Comparison of ENCODE assay signal across 25 cellular contexts in the genomic region with DNA sequence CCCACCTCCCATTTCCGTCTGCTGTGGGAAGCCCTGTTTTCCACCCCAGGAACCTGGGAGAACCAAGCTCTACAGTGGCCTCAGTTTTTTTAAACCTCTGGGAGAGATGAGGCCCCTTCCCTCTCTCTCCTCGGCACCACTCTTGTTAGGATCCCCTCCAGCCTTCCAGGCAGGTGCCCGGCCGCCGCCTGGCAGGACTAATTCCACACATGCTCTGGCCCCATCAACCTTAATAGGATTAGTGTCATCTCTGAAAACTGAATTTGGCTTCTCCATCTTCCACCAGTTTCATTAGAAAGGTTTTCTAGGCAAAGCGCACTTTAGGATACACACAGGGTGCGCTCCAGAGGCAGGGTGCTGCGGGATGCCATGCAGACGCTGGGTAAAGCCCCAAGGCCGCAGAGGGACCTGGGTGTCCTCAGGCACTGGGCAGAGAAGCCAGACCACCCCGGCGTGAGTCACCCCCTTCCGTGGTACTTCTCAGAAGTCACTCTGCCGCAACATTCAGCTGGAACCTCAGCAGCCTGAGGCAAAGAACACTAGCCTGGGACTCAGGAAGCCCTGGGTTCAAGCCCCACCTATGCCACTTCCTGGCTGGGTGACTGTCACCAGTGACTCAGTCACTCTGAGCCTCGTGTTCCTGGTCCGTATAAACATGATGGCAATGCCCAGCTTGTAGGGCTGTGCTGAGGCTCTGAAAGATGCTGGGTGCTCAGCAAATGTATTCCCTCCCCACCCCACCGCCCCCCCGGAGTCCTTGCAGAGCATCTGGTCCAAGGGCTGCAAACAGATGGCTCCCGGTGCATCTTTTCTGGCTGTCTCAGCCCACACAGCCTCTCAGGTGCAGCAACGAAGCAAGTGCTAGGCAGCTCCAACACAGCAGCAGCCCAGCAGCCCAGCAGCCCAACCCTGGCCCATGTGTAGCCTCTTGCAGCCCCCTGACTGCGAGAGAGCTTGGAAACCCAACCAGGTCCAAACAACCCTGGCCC. TPM values are rescaled to one million over a fixed set of nuclear protein-coding genes. Genes with fewer than 3 reads are reported as not detected.
DNase-seq lines count a peak whose midpoint lies in the region; ATAC-seq and TF ChIP-seq lines count a peak whose summit lies in the region.
"Had no signal": no experiment of that assay in that cellular context is flagged by ENCODE, and none has a peak within 500 bp of the region (broad histone marks: within the 10 kb centered on the region; RNA-seq: fewer than 3 reads in every experiment).

No MANE protein-coding gene starts in this region.

- H3K18ac ChIP-seq in neuronal stem cell (ENCODE audit: low read length) = no peak overlapping the region

- H3K79me1 ChIP-seq in neuronal stem cell (ENCODE audit: low read depth, low read length) = no peaks in the 10 kb centered on the region

- H2BK12ac ChIP-seq in neuronal stem cell (ENCODE audit: low read length) = no peak overlapping the region

- H3K4me3 ChIP-seq in PC-3 (ENCODE audit: low read length) = no peak overlapping the region
- H3K4me3 ChIP-seq in neuronal stem cell (ENCODE audit: low read length in 2 of 2) = no peak overlapping the region
- H3K4me3 ChIP-seq: ovary, SK-N-MC, skin epidermis had no signal

- no peak overlapping the region for H2BK5ac ChIP-seq in neuronal stem cell (ENCODE audit: low read length)

- no TSS peak for BruUV-seq in PC-3 (replicated peaks; lab: Mats Ljungman, UMichigan)

- CTCF ChIA-PET in PC-3 (lab: Charles Lee) = no interaction called here

- no peaks in the 10 kb centered on the region for H3K36me3 ChIP-seq in PC-3 (ENCODE audit: low read depth, low read length)
- no peaks in the 10 kb centered on the region for H3K36me3 ChIP-seq in neuronal stem cell (replicated peaks in 1 of 2; ENCODE audit: control insufficient read depth in 2 of 2, insufficient read depth in 2 of 2, low read length in 2 of 2)
- H3K36me3 ChIP-seq: ovary had no signal

- H2BK120ac ChIP-seq in neuronal stem cell (ENCODE audit: low read depth, low read length) = no peak overlapping the region

- no peak overlapping the region for H3K23ac ChIP-seq in neuronal stem cell (ENCODE audit: low read depth, low read length, poor library complexity)

- POLR2A ChIA-PET in PC-3 (lab: Charles Lee; ENCODE audit: unreplicated experiment) = no interaction called here

- no peak overlapping the region for H3K4ac ChIP-seq in neuronal stem cell (ENCODE audit: low read length)

- no peaks in the 10 kb centered on the region for H3K9me3 ChIP-seq in PC-3 (ENCODE audit: low read length)
- H3K9me3 ChIP-seq in neuronal stem cell (replicated peaks in 1 of 2; ENCODE audit: control insufficient read depth in 2 of 2, insufficient read depth in 1 of 2, low read depth in 1 of 2, low read length in 2 of 2) = no peaks in the 10 kb centered on the region
- H3K9me3 ChIP-seq: ovary had no signal

- peak overlapping the region; percentile 45 for H2AK5ac ChIP-seq in neuronal stem cell (ENCODE audit: low read depth, low read length)

- H3K4me1 ChIP-seq in PC-3 (ENCODE audit: insufficient read depth, low read length) = no peaks in the 10 kb centered on the region; the same call in 1 of the 2 replicates
- peaks cover 13 to 14% of the 10 kb centered on the region in 2 donors for H3K4me1 ChIP-seq in neuronal stem cell (ENCODE audit: control insufficient read depth in 2 of 2, insufficient read depth in 1 of 2, low read depth in 1 of 2, low read length in 2 of 2)

- no peak overlapping the region for H3K4me2 ChIP-seq in PC-3 (ENCODE audit: low read length)
- no peak overlapping the region for H3K4me2 ChIP-seq in neuronal stem cell (ENCODE audit: insufficient read depth, low read length, poor library complexity, severe bottlenecking)

- no peak overlapping the region for H3K27ac ChIP-seq in PC-3 (ENCODE audit: low read length)
- no peak overlapping the region for H3K27ac ChIP-seq in neuronal stem cell (replicated peaks; ENCODE audit: low read length)
- H3K27ac ChIP-seq: HL-60, ovary, SK-N-MC, skin epidermis had no signal

- H4K8ac ChIP-seq in neuronal stem cell (ENCODE audit: low read depth, low read length) = no peak overlapping the region

- no peak overlapping the region for H3K14ac ChIP-seq in neuronal stem cell (ENCODE audit: low read length)

- no peaks in the 10 kb centered on the region for H3F3A ChIP-seq in PC-3 (ENCODE audit: low read length, unreplicated experiment)

- H2AFZ ChIP-seq in PC-3 (ENCODE audit: low read length) (no peak overlapping the region), neuronal stem cell (ENCODE audit: low read length) (no peak overlapping the region)

- no peak overlapping the region for H3K9ac ChIP-seq in PC-3 (ENCODE audit: low read length)
- no peak overlapping the region for H3K9ac ChIP-seq in neuronal stem cell (ENCODE audit: low read depth, low read length, poor library complexity)

- H4K91ac ChIP-seq in neuronal stem cell (ENCODE audit: low read depth, low read length, poor library complexity) = no peak overlapping the region

- H4K20me1 ChIP-seq in PC-3 (ENCODE audit: low read length) = no peaks in the 10 kb centered on the region

- H2BK15ac ChIP-seq in neuronal stem cell (ENCODE audit: low read length) = peak overlapping the region; percentile 26

- no peaks in the 10 kb centered on the region for H3K79me2 ChIP-seq in PC-3 (ENCODE audit: low read length)

- no peak for ATAC-seq in PC-3
- ATAC-seq: HepG2; stimulated activated naive CD8-positive, alpha-beta T cell treated with anti-CD3 and anti-CD28 coated beads, Interleukin-15, Interleukin-2, amounts not matched to agents 100 U/mL and 50 U/mL, for 24 hours had no signal

- no peak for TF ChIP-seq CTCF in PC-3 (conservative IDR thresholded peaks at IDR 0.05; ENCODE audit: low read depth, low read length)

- peak; percentile 27 for DNase-seq in NCI-H82 (lab: John Stamatoyannopoulos, UW)
- DNase-seq in NCI-H82 treated with DMSO at 0.1 percent for 48 hours (lab: John Stamatoyannopoulos, UW; ENCODE audit: unreplicated experiment) = no peak
- DNase-seq in ELR (ENCODE audit: low read depth) = peak; percentile 27
- peak; percentile 17 for DNase-seq in PC-3
- DNase-seq in neuronal stem cell (ENCODE audit: low spot score) = no peak
- no peak for DNase-seq in NCI-H1105 treated with DMSO at 0.1 percent for 48 hours (lab: John Stamatoyannopoulos, UW)
- no peak for DNase-seq in HUDEP-2 (lab: John Stamatoyannopoulos, UW; ENCODE audit: unreplicated experiment in 76 of 76)
- no peak for DNase-seq in activated CD4-positive, alpha-beta T cell treated with anti-CD3 and anti-CD28 coated beads, Interleukin-2, amount 50 U/mL, for 4 hours
- DNase-seq: activated CD4-positive, CD25-positive, alpha-beta regulatory T cell treated with anti-CD3 and anti-CD28 coated beads, Interleukin-2, amount 50 U/mL, for 72 hours; CD4-positive, alpha-beta T cell; H7; hypothalamus; Karpas-422; mammary epithelial cell; NCI-H146; NCI-H510A; OCI-M1; ovary; retina; stimulated activated naive CD8-positive, alpha-beta T cell treated with anti-CD3 and anti-CD28 coated beads, Interleukin-15, Interleukin-2, amounts not matched to agents 100 U/mL and 50 U/mL, for 24 hours had no signal

- H3K9me2 ChIP-seq in PC-3 (replicated peaks; ENCODE audit: low read length) = no peaks in the 10 kb centered on the region

- no peaks in the 10 kb centered on the region for H3K27me3 ChIP-seq in PC-3 (ENCODE audit: low read length)
- H3K27me3 ChIP-seq in neuronal stem cell (ENCODE audit: control insufficient read depth in 3 of 3, insufficient read depth in 3 of 3, low read depth in 1 of 3, low read length in 3 of 3) = peaks cover 0 to 41% (median 0%) of the 10 kb centered on the region in 3 experiments
- H3K27me3 ChIP-seq: ovary had no signal

- intact Hi-C loops in PC-3 (cut with micrococcal nuclease) = no loop called here

- WGBS in neuronal stem cell (ENCODE audit: extremely low coverage in 2 of 2, insufficient read length in 2 of 2, insufficient replicate concordance in 1 of 2), 2 donors = no CpG with 5 or more reads among the region's 21 CpGs

RNA-seq across cellular contexts. Expression of gene PPP2R2C, which starts 29.1 kb away (rescaled TPM):
- total RNA-seq in PC-3 (2014; rRNA removed) = 7.0 and 9.5 TPM in 2 replicates
- 3.3 TPM for polyA plus RNA-seq in neuronal stem cell (2013, experiment 1 of 2)
- 3.1 TPM for polyA plus RNA-seq in neuronal stem cell (2013, experiment 2 of 2)
- total RNA-seq: activated CD8-positive, alpha-beta memory T cell treated with anti-CD3 and anti-CD28 coated beads for 36 hours; CD4-positive, alpha-beta T cell had no signal

Comparison
In these comparisons a context has a peak if more than half of its experiments do, and no peak if none do; other contexts are left out.
1. DNase-seq: peak in NCI-H82 (single experiment), ELR (single experiment) and PC-3 (single experiment); none in NCI-H82 treated with DMSO at 0.1 percent for 48 hours (single experiment), neuronal stem cell (single experiment), NCI-H1105 treated with DMSO at 0.1 percent for 48 hours (single experiment), HUDEP-2 (0 of 76) and activated CD4-positive, alpha-beta T cell treated with anti-CD3 and anti-CD28 coated beads, Interleukin-2, amount 50 U/mL, for 4 hours (0 of 2).